ENCODE assay signal across 8 cellular contexts in the genomic region with DNA sequence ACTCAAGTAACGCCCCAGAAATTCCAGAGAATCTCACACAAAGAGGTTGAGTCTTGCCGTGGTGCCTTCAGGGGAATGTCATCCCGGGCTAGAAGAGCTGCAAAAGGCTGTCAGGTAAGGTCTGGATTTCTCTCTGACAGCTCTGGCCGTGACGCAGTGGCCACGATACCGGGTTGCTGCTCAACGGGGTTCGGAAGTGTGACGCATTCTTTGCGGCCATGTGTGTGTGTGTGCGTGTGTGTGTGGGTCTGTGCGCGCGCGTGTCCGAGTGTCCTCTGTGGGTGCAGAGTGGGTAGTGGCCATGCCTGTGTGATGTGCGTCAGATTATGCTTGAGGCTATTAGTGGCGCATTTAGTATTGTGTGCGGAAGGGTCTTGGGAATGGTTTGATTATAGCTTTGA. TPM values are rescaled to one million over a fixed set of nuclear protein-coding genes. Genes with fewer than 3 reads are reported as not detected.
DNase-seq lines count a peak whose midpoint lies in the region; ATAC-seq and TF ChIP-seq lines count a peak whose summit lies in the region.

No MANE protein-coding gene starts in this region.

- peak overlapping the region; percentile 93 for H3K4me3 Mint-ChIP-seq in T-helper 1 cell treated with Interleukin-12 subunit alpha and Interleukin-12 subunit beta and Interleukin-4 antibody, amounts not matched to agents 30 μg/mL and 1 μg/mL, for 36 hours
- peak overlapping the region; percentile 92 to 97 (median 95) for H3K4me3 Mint-ChIP-seq in immature natural killer cell

- no peaks in the 10 kb centered on the region for H3K27me3 Mint-ChIP-seq in T-helper 1 cell treated with Interleukin-12 subunit alpha and Interleukin-12 subunit beta and Interleukin-4 antibody, amounts not matched to agents 30 μg/mL and 1 μg/mL, for 36 hours (ENCODE audit: low read depth)
- H3K27me3 Mint-ChIP-seq in immature natural killer cell (ENCODE audit: low read depth in 3 of 3), result peaks cover 13 to 20% (median 16%) of the 10 kb centered on the region in 3 donors

- H3K27ac Mint-ChIP-seq in T-helper 1 cell treated with Interleukin-12 subunit alpha and Interleukin-12 subunit beta and Interleukin-4 antibody, amounts not matched to agents 30 μg/mL and 1 μg/mL, for 36 hours, result peak overlapping the region; percentile 91
- H3K27ac Mint-ChIP-seq in immature natural killer cell, result peak overlapping the region; percentile 95 to 99 (median 98)

- peaks cover 61% of the 10 kb centered on the region for H3K9me3 Mint-ChIP-seq in T-helper 1 cell treated with Interleukin-12 subunit alpha and Interleukin-12 subunit beta and Interleukin-4 antibody, amounts not matched to agents 30 μg/mL and 1 μg/mL, for 36 hours
- peaks cover 0 to 2% (median under 1%) of the 10 kb centered on the region in 6 donors for H3K9me3 Mint-ChIP-seq in immature natural killer cell

- peak; percentile 23 for ATAC-seq in HG03108 (IDR thresholded peaks at IDR 0.05; ENCODE audit: unreplicated experiment)

- peak overlapping the region; percentile 93 for H3K4me3 ChIP-seq in astrocyte of the cerebellum (ENCODE audit: low read depth, low read length)

- in situ Hi-C loops in astrocyte of the cerebellum (cut with HindIII; ENCODE audit: low sequenced_read_pairs), result no loop called here

- peak; percentile 44 for DNase-seq in NCI-H1105 (lab: John Stamatoyannopoulos, UW)
- DNase-seq in NCI-H1105 treated with DMSO at 0.1 percent for 48 hours (lab: John Stamatoyannopoulos, UW), result no peak
- peak; percentile 8 for DNase-seq in astrocyte of the cerebellum (ENCODE audit: low read depth)
- DNase-seq in immature natural killer cell, result peak; percentile 88 to 90 (median 89)
- DNase-seq in stimulated activated CD4-positive, alpha-beta T cell treated with anti-CD3 and anti-CD28 coated beads, Interleukin-12 subunit alpha, Interleukin-12 subunit beta, amount 100 ng/mL, for 48 hours (ENCODE audit: low read depth in 2 of 3, low spot score in 1 of 3), result peak in 2 of 3 donors; percentile 26 to 36
- DNase-seq in DMS153 (lab: John Stamatoyannopoulos, UW), result no peak

- TF ChIP-seq CTCF in astrocyte of the cerebellum (IDR thresholded peaks at IDR 0.05; ENCODE audit: low read depth, low read length, missing control alignments), result no peak

- H3K4me1 Mint-ChIP-seq in T-helper 1 cell treated with Interleukin-12 subunit alpha and Interleukin-12 subunit beta and Interleukin-4 antibody, amounts not matched to agents 30 μg/mL and 1 μg/mL, for 36 hours (ENCODE audit: low read depth), result peaks cover 19% of the 10 kb centered on the region
- H3K4me1 Mint-ChIP-seq in immature natural killer cell, result peaks cover 32 to 41% of the 10 kb centered on the region in 2 donors

- H3K36me3 Mint-ChIP-seq in T-helper 1 cell treated with Interleukin-12 subunit alpha and Interleukin-12 subunit beta and Interleukin-4 antibody, amounts not matched to agents 30 μg/mL and 1 μg/mL, for 36 hours (ENCODE audit: low read depth), result peaks cover 15% of the 10 kb centered on the region
- peaks cover 9 to 17% (median 15%) of the 10 kb centered on the region in 3 donors for H3K36me3 Mint-ChIP-seq in immature natural killer cell

RNA-seq across cellular contexts. Expression of gene ZNF540, which starts 0.3 kb away (rescaled TPM):
- 1 to 10 TPM; 2.4 to 5.8 (median 2.7) TPM for polyA plus RNA-seq in immature natural killer cell

RNA-seq across cellular contexts. Expression of gene ZNF571, which starts 0.4 kb away (rescaled TPM):
- polyA plus RNA-seq in immature natural killer cell, result 1 to 10 TPM; 4.1 to 6.2 (median 4.5) TPM

Comparison
In these comparisons a context has a peak if more than half of its experiments do, and no peak if none do; other contexts are left out.
1. DNase-seq: peak in NCI-H1105 (single experiment), astrocyte of the cerebellum (single experiment), immature natural killer cell (3 of 3) and stimulated activated CD4-positive, alpha-beta T cell treated with anti-CD3 and anti-CD28 coated beads, Interleukin-12 subunit alpha, Interleukin-12 subunit beta, amount 100 ng/mL, for 48 hours (2 of 3); none in NCI-H1105 treated with DMSO at 0.1 percent for 48 hours (single experiment) and DMS153 (single experiment).